ENCODE assay signal across 10 cellular contexts in the genomic region with DNA sequence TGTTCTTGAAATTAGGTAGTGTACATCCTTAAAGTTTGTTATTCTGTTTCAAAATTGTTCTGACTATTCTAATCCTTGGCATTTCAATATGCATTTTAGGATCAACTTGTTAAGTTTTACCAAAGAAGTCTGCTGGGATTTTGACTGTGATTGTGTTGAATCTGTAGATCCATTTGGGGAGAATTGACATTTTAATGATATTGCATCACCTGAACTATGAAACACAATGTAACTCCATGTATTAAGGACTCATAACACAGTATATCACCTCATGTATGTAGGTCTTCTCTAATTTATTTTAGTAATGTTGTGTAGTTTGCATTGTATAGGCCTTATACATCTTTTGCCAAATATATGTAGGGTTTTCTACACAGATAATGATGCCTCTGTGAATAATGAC.
"Had no signal": no experiment of that assay in that cellular context is flagged by ENCODE, and none has a peak within 500 bp of the region (broad histone marks: within the 10 kb centered on the region; RNA-seq: fewer than 3 reads in every experiment).

No MANE protein-coding gene starts in this region.

- H3K4me1 Mint-ChIP-seq: GM23338 had no signal

- H2AFZ ChIP-seq: GM23248, GM23338 had no signal

- H3K9ac ChIP-seq: GM23248 had no signal

- FAIRE-seq: H1, H54 had no signal

- H3K4me3 ChIP-seq: GM23248, GM23338, HAP-1 had no signal

- H3K27ac Mint-ChIP-seq: GM23338, H9, HFFc6 had no signal

- H3K4me2 ChIP-seq: GM23338 had no signal

- H3K4me3 Mint-ChIP-seq: GM23338, H9, HFFc6 had no signal

- ATAC-seq: GM23338, HCT116 had no signal

- DNase-seq: GM23248, GOT3, H7, H9, HFFc6 had no signal

- H3K27ac ChIP-seq: GM23248 had no signal

- H3K4me1 ChIP-seq: HAP-1 had no signal

- H3K36me3 ChIP-seq: HAP-1 had no signal
